1 cellular context compared by ENCODE assay signal in the genomic region with DNA sequence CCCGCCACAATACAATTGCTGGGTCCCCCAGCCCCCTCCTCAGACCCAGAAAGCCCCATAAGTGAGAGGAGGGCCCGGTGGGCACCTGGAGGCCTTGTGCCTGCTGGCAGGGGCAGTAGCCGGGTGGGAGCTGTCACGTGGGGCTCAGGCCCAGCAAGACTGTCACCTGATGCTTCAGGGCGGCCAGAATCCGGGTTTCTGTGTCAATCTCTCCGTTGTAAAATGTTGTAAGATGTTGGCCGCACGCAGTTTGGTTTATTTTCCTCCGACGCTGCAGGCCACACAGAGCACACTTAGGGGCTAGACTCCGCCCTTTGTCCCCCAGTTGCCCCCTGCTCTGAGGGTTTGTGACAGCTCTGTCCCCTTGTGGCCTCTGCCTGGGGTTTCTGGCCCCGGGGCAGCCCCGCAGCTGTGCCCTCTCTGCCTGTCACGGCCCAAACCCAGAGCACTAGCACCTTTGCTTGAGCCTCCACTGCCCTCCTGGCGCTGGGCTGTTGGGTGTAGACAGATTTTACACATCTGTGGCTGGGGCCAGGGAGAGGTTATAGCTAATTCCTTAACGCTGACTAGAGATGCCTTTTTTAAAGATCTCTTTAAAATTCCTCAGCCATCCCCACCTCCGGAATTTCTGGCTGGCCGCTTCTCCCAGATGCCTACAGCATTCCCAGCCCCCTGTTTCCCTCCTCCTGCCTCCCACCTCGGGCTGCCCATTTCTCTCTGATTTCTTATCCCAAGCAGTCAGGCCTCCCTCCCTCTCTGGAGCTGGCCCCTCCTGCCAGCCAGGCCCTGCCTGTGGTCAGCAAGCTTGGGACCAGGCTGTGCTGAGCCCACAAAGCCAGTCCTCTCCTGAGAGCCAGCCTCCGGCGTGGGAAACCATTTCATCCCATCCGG.
TF ChIP-seq lines count a peak whose summit lies in the region.

No MANE protein-coding gene starts in this region.

TF ChIP-seq in GM12878, 131 proteins besides CTCF, POLR2A, EP300 and RAD21:
- peak in 1 of 2 experiments; percentile 16; a peak in 1 of 4 replicates for TF ChIP-seq BHLHE40 (IDR thresholded peaks at IDR 0.05; ENCODE audit: borderline replicate concordance in 1 of 2, low read depth in 2 of 2, low read length in 1 of 2)
- peak; percentile 61 for TF ChIP-seq RAD51 (IDR thresholded peaks at IDR 0.05)
- no peak for TF ChIP-seq KDM1A (IDR thresholded peaks at IDR 0.05; ENCODE audit: borderline replicate concordance)
